ENCODE assay signal across 1 cellular context in the genomic region with DNA sequence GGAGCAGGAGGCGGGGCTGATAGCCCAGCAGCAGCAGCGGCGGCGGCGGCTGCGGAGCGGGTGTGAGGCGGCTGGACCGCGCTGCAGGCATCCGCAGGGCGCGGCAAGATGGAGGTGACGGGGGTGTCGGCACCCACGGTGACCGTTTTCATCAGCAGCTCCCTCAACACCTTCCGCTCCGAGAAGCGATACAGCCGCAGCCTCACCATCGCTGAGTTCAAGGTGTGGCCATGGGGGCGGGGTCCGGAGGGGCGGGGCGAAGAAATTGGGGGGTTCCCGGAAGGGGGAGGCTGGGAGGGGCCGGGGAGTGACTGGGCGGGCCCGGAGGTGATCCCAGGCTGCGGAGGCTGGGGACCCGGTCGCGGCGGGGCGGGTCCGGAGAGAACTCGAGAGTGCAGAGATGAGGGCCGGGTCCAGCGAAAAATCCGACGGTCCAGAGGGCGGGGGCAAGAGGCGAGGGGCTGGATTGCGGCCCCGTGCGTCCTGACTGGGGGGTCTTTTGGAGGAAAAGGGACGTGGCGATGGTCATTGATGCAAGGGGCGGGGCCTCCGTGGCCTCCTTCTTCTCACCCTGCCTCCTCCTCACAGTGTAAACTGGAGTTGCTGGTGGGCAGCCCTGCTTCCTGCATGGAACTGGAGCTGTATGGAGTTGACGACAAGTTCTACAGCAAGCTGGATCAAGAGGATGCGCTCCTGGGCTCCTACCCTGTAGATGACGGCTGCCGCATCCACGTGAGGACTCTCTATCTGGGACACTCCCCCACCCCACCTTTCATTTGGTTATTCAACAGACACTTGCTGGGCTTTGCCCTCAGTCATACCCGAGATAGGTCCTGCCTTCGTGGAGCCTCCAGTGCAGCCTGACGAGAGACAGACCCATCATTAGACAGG.
TF ChIP-seq lines count a peak whose summit lies in the region.

A gene with protein sequence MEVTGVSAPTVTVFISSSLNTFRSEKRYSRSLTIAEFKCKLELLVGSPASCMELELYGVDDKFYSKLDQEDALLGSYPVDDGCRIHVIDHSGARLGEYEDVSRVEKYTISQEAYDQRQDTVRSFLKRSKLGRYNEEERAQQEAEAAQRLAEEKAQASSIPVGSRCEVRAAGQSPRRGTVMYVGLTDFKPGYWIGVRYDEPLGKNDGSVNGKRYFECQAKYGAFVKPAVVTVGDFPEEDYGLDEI (plus strand): TSS at position 16 of the 891 bp plus-strand sequence. CDS start 93 bp downstream, at position 109.

TF ChIP-seq in K562, 482 proteins besides CTCF, POLR2A, EP300 and RAD21 (continued from another document and continues in another):
- TF ChIP-seq ETV6 (IDR thresholded peaks at IDR 0.05; ENCODE audit: borderline replicate concordance in 1 of 2, low read depth in 2 of 2, low read length in 1 of 2) (no peak), ETV6 (CRISPR knock-in tag; IDR thresholded peaks at IDR 0.05; ENCODE audit: borderline replicate concordance) (no peak), CCNT2 (IDR thresholded peaks at IDR 0.05; ENCODE audit: borderline replicate concordance, extremely low read depth, insufficient read length, low read depth, low read length) (peak; percentile 4), YY1 (IDR thresholded peaks at IDR 0.05; ENCODE audit: borderline replicate concordance in 1 of 3, control insufficient read depth in 1 of 3, extremely low read depth in 1 of 3, insufficient read depth in 3 of 3, insufficient read length in 1 of 3, insufficient replicate concordance in 2 of 3, low read depth in 1 of 3, low read length in 2 of 3) (peak in 2 of 3 experiments; percentile 78 to 84), TBP (optimal IDR thresholded peaks at IDR 0.05; ENCODE audit: low read depth, low read length) (peak; percentile 35), CHCHD3 (CRISPR knock-in tag; IDR thresholded peaks at IDR 0.05) (no peak), RREB1 (CRISPR knock-in tag; IDR thresholded peaks at IDR 0.05) (peak; percentile 52; the same call in 1 of the 2 replicates), ZNF57 (CRISPR knock-in tag; IDR thresholded peaks at IDR 0.05) (no peak), RBFOX2 (IDR thresholded peaks at IDR 0.05; ENCODE audit: low read depth, low read length) (peak; percentile 76), MED1 (CRISPR knock-in tag; IDR thresholded peaks at IDR 0.05; ENCODE audit: borderline replicate concordance) (no peak), PHF8 (IDR thresholded peaks at IDR 0.05; ENCODE audit: borderline replicate concordance, low read length) (peak; percentile 60; the same call in 1 of the 2 replicates), CTBP1 (IDR thresholded peaks at IDR 0.05; ENCODE audit: borderline replicate concordance) (peak; percentile 68), ZNF583 (CRISPR knock-in tag; IDR thresholded peaks at IDR 0.05) (no peak), RAD51 (IDR thresholded peaks at IDR 0.05; ENCODE audit: borderline replicate concordance, low read depth) (no peak), NELFE (IDR thresholded peaks at IDR 0.05; ENCODE audit: insufficient read depth, insufficient read length) (no peak), GABPA (tag; conservative IDR thresholded peaks at IDR 0.05; ENCODE audit: low read depth) (peak; percentile 54), ELF1 (tag; IDR thresholded peaks at IDR 0.05) (peak; percentile 73; the same call in 1 of the 2 replicates), ETV5 (CRISPR knock-in tag; IDR thresholded peaks at IDR 0.05; ENCODE audit: low read depth) (peak; percentile 49; the same call in 1 of the 2 replicates), ZNF324 (CRISPR knock-in tag; IDR thresholded peaks at IDR 0.05) (no peak), RBM25 (IDR thresholded peaks at IDR 0.05; ENCODE audit: low read depth, low read length, severe bottlenecking) (peak; percentile 96), POLR2B (IDR thresholded peaks at IDR 0.05; ENCODE audit: low read depth, partially characterized antibody) (no peak), POLR2G (IDR thresholded peaks at IDR 0.05; ENCODE audit: low read depth, low read length) (peak; percentile 73), RB1 (IDR thresholded peaks at IDR 0.05; ENCODE audit: low read depth) (0 out of 2 replicates have a peak, but pooled peaks have one; percentile 60), NEUROD1 (IDR thresholded peaks at IDR 0.05; ENCODE audit: borderline replicate concordance, low read depth, low read length, partially characterized antibody) (peak; percentile 5), JUND (IDR thresholded peaks at IDR 0.05; ENCODE audit: borderline replicate concordance, low read depth, low read length) (no peak), JUND (tag; IDR thresholded peaks at IDR 0.05; ENCODE audit: borderline replicate concordance, low read depth, low read length) (no peak), THAP7 (CRISPR knock-in tag; IDR thresholded peaks at IDR 0.05) (no peak), ZNF398 (CRISPR knock-in tag; IDR thresholded peaks at IDR 0.05) (no peak), ZNF644 (tag; IDR thresholded peaks at IDR 0.05; ENCODE audit: low read depth) (no peak), RCOR1 (IDR thresholded peaks at IDR 0.05; ENCODE audit: borderline replicate concordance in 1 of 2, low read depth in 2 of 2, low read length in 2 of 2) (peak in 1 of 2 experiments; percentile 0; a peak in 2 of 4 replicates), TCF7L2 (IDR thresholded peaks at IDR 0.05; ENCODE audit: low read depth, low read length) (no peak), TAF1 (IDR thresholded peaks at IDR 0.05; ENCODE audit: control insufficient read depth, extremely low read depth, insufficient read depth, low read length, severe bottlenecking) (peak; percentile 40), CBX8 (IDR thresholded peaks at IDR 0.05; ENCODE audit: borderline replicate concordance, extremely low read depth, low read depth, low read length, poor library complexity, severe bottlenecking) (no peak), ZFP36 (IDR thresholded peaks at IDR 0.05; ENCODE audit: low read depth, low read length, partially characterized antibody) (no peak)
- TF ChIP-seq, protein P1, sequence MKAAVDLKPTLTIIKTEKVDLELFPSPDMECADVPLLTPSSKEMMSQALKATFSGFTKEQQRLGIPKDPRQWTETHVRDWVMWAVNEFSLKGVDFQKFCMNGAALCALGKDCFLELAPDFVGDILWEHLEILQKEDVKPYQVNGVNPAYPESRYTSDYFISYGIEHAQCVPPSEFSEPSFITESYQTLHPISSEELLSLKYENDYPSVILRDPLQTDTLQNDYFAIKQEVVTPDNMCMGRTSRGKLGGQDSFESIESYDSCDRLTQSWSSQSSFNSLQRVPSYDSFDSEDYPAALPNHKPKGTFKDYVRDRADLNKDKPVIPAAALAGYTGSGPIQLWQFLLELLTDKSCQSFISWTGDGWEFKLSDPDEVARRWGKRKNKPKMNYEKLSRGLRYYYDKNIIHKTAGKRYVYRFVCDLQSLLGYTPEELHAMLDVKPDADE (conservative IDR thresholded peaks at IDR 0.05; ENCODE audit: control insufficient read depth, low read depth, low read length): no peak
- TF ChIP-seq, protein P2, sequence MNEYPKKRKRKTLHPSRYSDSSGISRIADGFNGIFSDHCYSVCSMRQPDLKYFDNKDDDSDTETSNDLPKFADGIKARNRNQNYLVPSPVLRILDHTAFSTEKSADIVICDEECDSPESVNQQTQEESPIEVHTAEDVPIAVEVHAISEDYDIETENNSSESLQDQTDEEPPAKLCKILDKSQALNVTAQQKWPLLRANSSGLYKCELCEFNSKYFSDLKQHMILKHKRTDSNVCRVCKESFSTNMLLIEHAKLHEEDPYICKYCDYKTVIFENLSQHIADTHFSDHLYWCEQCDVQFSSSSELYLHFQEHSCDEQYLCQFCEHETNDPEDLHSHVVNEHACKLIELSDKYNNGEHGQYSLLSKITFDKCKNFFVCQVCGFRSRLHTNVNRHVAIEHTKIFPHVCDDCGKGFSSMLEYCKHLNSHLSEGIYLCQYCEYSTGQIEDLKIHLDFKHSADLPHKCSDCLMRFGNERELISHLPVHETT (CRISPR knock-in tag; conservative IDR thresholded peaks at IDR 0.05 in 1 of 2, IDR thresholded peaks at IDR 0.05 in 1 of 2): peak in 1 of 2 experiments; percentile 60; a peak in 1 of 4 replicates
- TF ChIP-seq, protein P3, sequence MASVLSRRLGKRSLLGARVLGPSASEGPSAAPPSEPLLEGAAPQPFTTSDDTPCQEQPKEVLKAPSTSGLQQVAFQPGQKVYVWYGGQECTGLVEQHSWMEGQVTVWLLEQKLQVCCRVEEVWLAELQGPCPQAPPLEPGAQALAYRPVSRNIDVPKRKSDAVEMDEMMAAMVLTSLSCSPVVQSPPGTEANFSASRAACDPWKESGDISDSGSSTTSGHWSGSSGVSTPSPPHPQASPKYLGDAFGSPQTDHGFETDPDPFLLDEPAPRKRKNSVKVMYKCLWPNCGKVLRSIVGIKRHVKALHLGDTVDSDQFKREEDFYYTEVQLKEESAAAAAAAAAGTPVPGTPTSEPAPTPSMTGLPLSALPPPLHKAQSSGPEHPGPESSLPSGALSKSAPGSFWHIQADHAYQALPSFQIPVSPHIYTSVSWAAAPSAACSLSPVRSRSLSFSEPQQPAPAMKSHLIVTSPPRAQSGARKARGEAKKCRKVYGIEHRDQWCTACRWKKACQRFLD (CRISPR knock-in tag; IDR thresholded peaks at IDR 0.05): 0 out of 2 replicates have a peak, but pooled peaks have one; percentile 0
- TF ChIP-seq, protein P4, sequence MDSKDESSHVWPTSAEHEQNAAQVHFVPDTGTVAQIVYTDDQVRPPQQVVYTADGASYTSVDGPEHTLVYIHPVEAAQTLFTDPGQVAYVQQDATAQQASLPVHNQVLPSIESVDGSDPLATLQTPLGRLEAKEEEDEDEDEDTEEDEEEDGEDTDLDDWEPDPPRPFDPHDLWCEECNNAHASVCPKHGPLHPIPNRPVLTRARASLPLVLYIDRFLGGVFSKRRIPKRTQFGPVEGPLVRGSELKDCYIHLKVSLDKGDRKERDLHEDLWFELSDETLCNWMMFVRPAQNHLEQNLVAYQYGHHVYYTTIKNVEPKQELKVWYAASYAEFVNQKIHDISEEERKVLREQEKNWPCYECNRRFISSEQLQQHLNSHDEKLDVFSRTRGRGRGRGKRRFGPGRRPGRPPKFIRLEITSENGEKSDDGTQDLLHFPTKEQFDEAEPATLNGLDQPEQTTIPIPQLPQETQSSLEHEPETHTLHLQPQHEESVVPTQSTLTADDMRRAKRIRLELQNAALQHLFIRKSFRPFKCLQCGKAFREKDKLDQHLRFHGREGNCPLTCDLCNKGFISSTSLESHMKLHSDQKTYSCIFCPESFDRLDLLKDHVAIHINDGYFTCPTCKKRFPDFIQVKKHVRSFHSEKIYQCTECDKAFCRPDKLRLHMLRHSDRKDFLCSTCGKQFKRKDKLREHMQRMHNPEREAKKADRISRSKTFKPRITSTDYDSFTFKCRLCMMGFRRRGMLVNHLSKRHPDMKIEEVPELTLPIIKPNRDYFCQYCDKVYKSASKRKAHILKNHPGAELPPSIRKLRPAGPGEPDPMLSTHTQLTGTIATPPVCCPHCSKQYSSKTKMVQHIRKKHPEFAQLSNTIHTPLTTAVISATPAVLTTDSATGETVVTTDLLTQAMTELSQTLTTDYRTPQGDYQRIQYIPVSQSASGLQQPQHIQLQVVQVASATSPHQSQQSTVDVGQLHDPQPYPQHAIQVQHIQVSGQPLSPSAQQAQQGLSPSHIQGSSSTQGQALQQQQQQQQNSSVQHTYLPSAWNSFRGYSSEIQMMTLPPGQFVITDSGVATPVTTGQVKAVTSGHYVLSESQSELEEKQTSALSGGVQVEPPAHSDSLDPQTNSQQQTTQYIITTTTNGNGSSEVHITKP (IDR thresholded peaks at IDR 0.05; ENCODE audit: partially characterized antibody): peak; percentile 37
